ENCODE assay signal across 12 cellular contexts in genomic region chr18:25830787-25831186, GRCh38.
DNase-seq lines count a peak whose midpoint lies in the region; ATAC-seq and TF ChIP-seq lines count a peak whose summit lies in the region.
"Had no signal": no experiment of that assay in that cellular context is flagged by ENCODE, and none has a peak within 500 bp of the region (broad histone marks: within the 10 kb centered on the region; RNA-seq: fewer than 3 reads in every experiment).

No MANE protein-coding gene starts in this region.

- no peaks in the 10 kb centered on the region for H3K36me3 Mint-ChIP-seq in CD8-positive, alpha-beta memory T cell
- H3K36me3 Mint-ChIP-seq: activated naive CD4-positive, alpha-beta T cell treated with anti-CD3 and anti-CD28 coated beads, Interleukin-2, amount 50 U/mL, for 24 hours had no signal

- H3K9me3 ChIP-seq in GM23248 (ENCODE audit: low read depth) (no peaks in the 10 kb centered on the region), mammary epithelial cell (replicated peaks; ENCODE audit: insufficient read depth, low read length) (no peaks in the 10 kb centered on the region), hepatocyte (ENCODE audit: low read depth) (no peaks in the 10 kb centered on the region)
- no peaks in the 10 kb centered on the region for H3K9me3 ChIP-seq in CD8-positive, alpha-beta memory T cell (ENCODE audit: low read length)
- H3K9me3 ChIP-seq: prostate gland had no signal

- dilution Hi-C loops in mammary epithelial cell (cut with HindIII; ENCODE audit: low sequenced_read_pairs), result no loop called here

- TF ChIP-seq CTCF in mammary epithelial cell (conservative IDR thresholded peaks at IDR 0.05 in 1 of 2, IDR thresholded peaks at IDR 0.05 in 1 of 2; ENCODE audit: extremely low read depth in 1 of 2, insufficient read depth in 1 of 2, low read depth in 1 of 2, low read length in 2 of 2) (no peak), hepatocyte (IDR thresholded peaks at IDR 0.05; ENCODE audit: poor library complexity) (no peak)

- no peak overlapping the region for H3K4me3 Mint-ChIP-seq in CD8-positive, alpha-beta memory T cell
- H3K4me3 Mint-ChIP-seq: activated CD4-positive, alpha-beta T cell treated with anti-CD3 and anti-CD28 coated beads, Interleukin-2, amount 10 ng/mL, durations not matched to agents 7 days and 5 days; activated naive CD4-positive, alpha-beta T cell treated with anti-CD3 and anti-CD28 coated beads, Interleukin-2, amount 50 U/mL, for 24 hours had no signal

- intact Hi-C loops in mammary epithelial cell (cut with micrococcal nuclease), result loop anchor here (10.0 kb wide), 1 partner anchor 166 kb away; no protein-coding TSS in a partner anchor
- intact Hi-C loops in sciatic nerve (cut with DNase I), result no loop called here

- POLR2A ChIA-PET in CD8-positive, alpha-beta memory T cell (lab: Charles Lee), result no interaction called here

- 0 to 11% methylated on average over 2 of the region's 2 CpGs for WGBS in GM23248 (ENCODE audit: low coverage in 1 of 2, low lambda C conversion rate in 2 of 2, missing lambda C conversion rate in 2 of 2), 2 experiments
- WGBS in mammary epithelial cell (ENCODE audit: low coverage, missing lambda C conversion rate), result 35% methylated on average over 2 of the region's 2 CpGs
- WGBS in hepatocyte (ENCODE audit: low lambda C conversion rate, missing lambda C conversion rate), result 90% methylated on average over 2 of the region's 2 CpGs

- H3K9ac ChIP-seq in GM23248 (no peak overlapping the region), mammary epithelial cell (ENCODE audit: insufficient read depth, low read length) (no peak overlapping the region)

- H3K27me3 Mint-ChIP-seq in CD8-positive, alpha-beta memory T cell, result peaks cover 0 to 7% of the 10 kb centered on the region in 2 donors
- H3K27me3 Mint-ChIP-seq: activated CD4-positive, alpha-beta T cell treated with anti-CD3 and anti-CD28 coated beads, Interleukin-2, amount 10 ng/mL, durations not matched to agents 7 days and 5 days had no signal

- peaks cover 4% of the 10 kb centered on the region; the same call in 1 of the 2 replicates for H3K27me3 ChIP-seq in GM23248 (replicated peaks; ENCODE audit: insufficient read depth)
- H3K27me3 ChIP-seq in mammary epithelial cell (ENCODE audit: insufficient read depth, low read length), result no peaks in the 10 kb centered on the region
- H3K27me3 ChIP-seq in hepatocyte, result no peaks in the 10 kb centered on the region
- no peaks in the 10 kb centered on the region for H3K27me3 ChIP-seq in CD8-positive, alpha-beta memory T cell (ENCODE audit: insufficient read depth, low read length, poor library complexity, severe bottlenecking)

- H3K4me1 Mint-ChIP-seq in CD8-positive, alpha-beta memory T cell, result no peaks in the 10 kb centered on the region
- H3K4me1 Mint-ChIP-seq: activated CD4-positive, alpha-beta T cell treated with anti-CD3 and anti-CD28 coated beads, Interleukin-2, amount 10 ng/mL, durations not matched to agents 7 days and 5 days; activated naive CD4-positive, alpha-beta T cell treated with anti-CD3 and anti-CD28 coated beads, Interleukin-2, amount 50 U/mL, for 24 hours had no signal

- H3K27ac ChIP-seq in GM23248 (peak overlapping the region; percentile 9; the same call in 1 of the 2 replicates), mammary epithelial cell (ENCODE audit: insufficient read depth, low read depth, low read length) (no peak overlapping the region), hepatocyte (no peak overlapping the region)
- no peak overlapping the region for H3K27ac ChIP-seq in CD8-positive, alpha-beta memory T cell (ENCODE audit: low read depth, low read length)
- H3K27ac ChIP-seq: prostate gland had no signal

- no peaks in the 10 kb centered on the region for H3K79me2 ChIP-seq in GM23248 (ENCODE audit: insufficient read depth)
- no peaks in the 10 kb centered on the region for H3K79me2 ChIP-seq in mammary epithelial cell (ENCODE audit: insufficient read depth, low read length)
- H3K79me2 ChIP-seq in hepatocyte, result no peaks in the 10 kb centered on the region

- H4K20me1 ChIP-seq in GM23248 (ENCODE audit: insufficient read depth) (no peaks in the 10 kb centered on the region), mammary epithelial cell (ENCODE audit: insufficient read depth, low read length) (no peaks in the 10 kb centered on the region), hepatocyte (ENCODE audit: insufficient read depth, poor library complexity, severe bottlenecking) (no peaks in the 10 kb centered on the region)

- no peaks in the 10 kb centered on the region for H3K9me2 ChIP-seq in GM23248 (ENCODE audit: insufficient read depth)
- no peaks in the 10 kb centered on the region for H3K9me2 ChIP-seq in hepatocyte (replicated peaks; ENCODE audit: insufficient read depth)

- H3K9me3 Mint-ChIP-seq in CD8-positive, alpha-beta memory T cell, result no peaks in the 10 kb centered on the region
- H3K9me3 Mint-ChIP-seq: activated CD4-positive, alpha-beta T cell treated with anti-CD3 and anti-CD28 coated beads, Interleukin-2, amount 10 ng/mL, durations not matched to agents 7 days and 5 days; activated naive CD4-positive, alpha-beta T cell treated with anti-CD3 and anti-CD28 coated beads, Interleukin-2, amount 50 U/mL, for 24 hours had no signal

- H3K27ac Mint-ChIP-seq in CD8-positive, alpha-beta memory T cell, result no peak overlapping the region
- H3K27ac Mint-ChIP-seq: activated CD4-positive, alpha-beta T cell treated with anti-CD3 and anti-CD28 coated beads, Interleukin-2, amount 10 ng/mL, durations not matched to agents 7 days and 5 days; activated naive CD4-positive, alpha-beta T cell treated with anti-CD3 and anti-CD28 coated beads, Interleukin-2, amount 50 U/mL, for 24 hours had no signal

- ATAC-seq in sciatic nerve (peak; percentile 86), HG03354 (IDR thresholded peaks at IDR 0.05; ENCODE audit: poor library complexity, severe bottlenecking, unreplicated experiment) (no peak)

- no peak overlapping the region for H3K4me3 ChIP-seq in GM23248
- H3K4me3 ChIP-seq in mammary epithelial cell (replicated peaks in 1 of 3; ENCODE audit: insufficient read depth in 1 of 3, low read depth in 2 of 3, low read length in 3 of 3), result no peak overlapping the region
- H3K4me3 ChIP-seq in hepatocyte, result no peak overlapping the region
- no peak overlapping the region for H3K4me3 ChIP-seq in CD8-positive, alpha-beta memory T cell (ENCODE audit: low read length)
- H3K4me3 ChIP-seq: prostate gland had no signal

- H3K4me1 ChIP-seq in GM23248 (ENCODE audit: insufficient read depth) (peaks cover 26% of the 10 kb centered on the region), mammary epithelial cell (ENCODE audit: insufficient read depth, low read length) (peaks cover 21% of the 10 kb centered on the region), hepatocyte (ENCODE audit: insufficient read depth) (peaks cover 15% of the 10 kb centered on the region)
- H3K4me1 ChIP-seq in CD8-positive, alpha-beta memory T cell (ENCODE audit: insufficient read depth, low read length), result no peaks in the 10 kb centered on the region
- H3K4me1 ChIP-seq: prostate gland had no signal

- BruUV-seq in mammary epithelial cell (replicated peaks; lab: Mats Ljungman, UMichigan), result no TSS peak

- H3F3A ChIP-seq in GM23248 (ENCODE audit: insufficient read depth), result peaks cover 7% of the 10 kb centered on the region; the same call in 1 of the 2 replicates

- H3K36me3 ChIP-seq in GM23248 (ENCODE audit: low read depth), result no peaks in the 10 kb centered on the region
- H3K36me3 ChIP-seq in mammary epithelial cell (ENCODE audit: insufficient read depth, low read length), result no peaks in the 10 kb centered on the region
- no peaks in the 10 kb centered on the region for H3K36me3 ChIP-seq in hepatocyte (replicated peaks; ENCODE audit: insufficient read depth, low read depth)
- H3K36me3 ChIP-seq in CD8-positive, alpha-beta memory T cell (ENCODE audit: insufficient read depth, low read length), result no peaks in the 10 kb centered on the region
- H3K36me3 ChIP-seq: prostate gland had no signal

- in situ Hi-C loops in GM23248 (cut with MboI) (loop anchor here (25.0 kb wide), 1 partner anchor 268 kb away; no protein-coding TSS in a partner anchor), mammary epithelial cell (cut with MboI; ENCODE audit: low sequenced_read_pairs in 2 of 2) (loop anchor here in 1 of 2 donors (10.0 kb wide), 1 partner anchor 276 kb away; no protein-coding TSS in a partner anchor)

- H3K4me2 ChIP-seq in GM23248 (ENCODE audit: unreplicated experiment) (peak overlapping the region; percentile 43), mammary epithelial cell (ENCODE audit: insufficient read depth, low read depth, low read length) (no peak overlapping the region), hepatocyte (no peak overlapping the region)

- peak; percentile 90 for DNase-seq in GM23248
- DNase-seq in mammary epithelial cell, result peak; percentile 14
- DNase-seq in hepatocyte (ENCODE audit: low spot score), result peak; percentile 40
- no peak for DNase-seq in sciatic nerve (ENCODE audit: low spot score)
- DNase-seq in NCI-H524 treated with DMSO at 0.1 percent for 48 hours (lab: John Stamatoyannopoulos, UW), result no peak
- DNase-seq in CD8-positive, alpha-beta memory T cell, result no peak
- DNase-seq in NCI-H2196 (lab: John Stamatoyannopoulos, UW; ENCODE audit: unreplicated experiment), result no peak
- DNase-seq: activated CD4-positive, alpha-beta T cell treated with anti-CD3 and anti-CD28 coated beads, Interleukin-2, amount 10 ng/mL, durations not matched to agents 7 days and 5 days; NCI-H69 had no signal

- H2AFZ ChIP-seq in GM23248 (no peak overlapping the region), mammary epithelial cell (ENCODE audit: low read depth, low read length) (no peak overlapping the region), hepatocyte (no peak overlapping the region)

- CTCF ChIA-PET in mammary epithelial cell (lab: Charles Lee; ENCODE audit: low non-redundant PET), result no interaction called here
- CTCF ChIA-PET in CD8-positive, alpha-beta memory T cell (lab: Charles Lee), result no interaction called here

Comparison
In these comparisons a context has a peak if more than half of its experiments do, and no peak if none do; other contexts are left out.
1. DNase-seq: peak in GM23248 (single experiment), mammary epithelial cell (single experiment) and hepatocyte (single experiment); none in sciatic nerve (single experiment), NCI-H524 treated with DMSO at 0.1 percent for 48 hours (single experiment), CD8-positive, alpha-beta memory T cell (0 of 5) and NCI-H2196 (single experiment).